Comparison of ENCODE assay signal across 19 cellular contexts in the genomic region with DNA sequence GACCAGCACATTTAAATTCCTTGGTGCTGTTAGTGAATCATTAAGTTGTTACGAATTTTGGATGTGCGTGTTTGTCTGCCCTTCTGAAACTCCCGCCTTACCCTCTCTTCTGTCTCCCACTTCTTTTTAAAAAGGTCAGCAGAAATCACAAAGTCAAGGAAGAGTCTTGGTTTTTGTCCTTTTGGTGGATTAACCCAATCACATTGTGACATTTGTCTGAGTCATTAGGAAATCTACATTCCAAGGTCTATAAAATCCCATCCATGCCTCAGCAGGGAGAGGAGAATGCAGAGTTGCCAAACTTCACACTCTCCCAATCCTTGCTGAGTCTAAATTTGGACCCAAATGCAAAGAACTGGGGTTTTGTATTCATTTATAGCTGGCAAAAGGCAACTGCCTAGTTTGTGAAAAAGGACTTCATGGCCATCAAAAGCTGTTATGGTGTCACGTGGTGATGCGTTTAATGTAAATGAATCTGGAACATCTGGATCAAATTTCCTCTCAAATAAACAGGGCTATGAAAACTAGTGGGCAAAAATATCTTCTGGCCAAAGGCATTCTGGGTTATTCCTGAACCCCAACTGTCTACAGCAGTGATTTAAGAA.
DNase-seq lines count a peak whose midpoint lies in the region; ATAC-seq, FAIRE-seq and TF ChIP-seq lines count a peak whose summit lies in the region.
"Had no signal": no experiment of that assay in that cellular context is flagged by ENCODE, and none has a peak within 500 bp of the region (broad histone marks: within the 10 kb centered on the region; RNA-seq: fewer than 3 reads in every experiment).

No MANE protein-coding gene starts in this region.

- no peak overlapping the region for H3K18ac ChIP-seq in H1 (ENCODE audit: extremely low read depth, low read length)

- no peak for TF ChIP-seq EP300 in H1 (IDR thresholded peaks at IDR 0.05; ENCODE audit: borderline replicate concordance in 1 of 2, low read depth in 2 of 2, low read length in 2 of 2)

- H2AFZ ChIP-seq in H1 (ENCODE audit: low read length) (no peak overlapping the region), osteoblast (ENCODE audit: low read length) (peak overlapping the region; percentile 53)

- H4K20me1 ChIP-seq in H1 (replicated peaks in 1 of 2; ENCODE audit: control insufficient read depth in 1 of 2, insufficient read depth in 2 of 2, low read length in 2 of 2) (no peaks in the 10 kb centered on the region), osteoblast (ENCODE audit: insufficient read depth, low read length) (no peaks in the 10 kb centered on the region)

- no peak overlapping the region for H3K14ac ChIP-seq in H1 (ENCODE audit: insufficient read length)

- no peaks in the 10 kb centered on the region for H3K79me1 ChIP-seq in H1 (ENCODE audit: low read depth, low read length)

- TF ChIP-seq RAD21 in H1 (IDR thresholded peaks at IDR 0.05 in 1 of 2, conservative IDR thresholded peaks at IDR 0.05 in 1 of 2; ENCODE audit: low read depth in 2 of 2, low read length in 2 of 2): no peak

- 88% methylated on average over 5 of the region's 5 CpGs; no CpG with 5 or more reads in 1 of the 2 experiments for WGBS in H1 (ENCODE audit: extremely low coverage in 1 of 2, insufficient coverage in 1 of 2, insufficient read length in 1 of 2, insufficient replicate concordance in 2 of 2, low coverage in 1 of 2, low lambda C conversion rate in 2 of 2, missing lambda C conversion rate in 1 of 2), 2 experiments
- 77 to 81% methylated on average over 5 of the region's 5 CpGs for WGBS in aorta, 2 donors

- H2BK20ac ChIP-seq in H1 (ENCODE audit: low read length): no peak overlapping the region

- H3K9me3 ChIP-seq in H1 (ENCODE audit: insufficient read depth in 2 of 2, low read depth in 1 of 2, low read length in 1 of 2): no peaks in the 10 kb centered on the region
- no peaks in the 10 kb centered on the region for H3K9me3 ChIP-seq in osteoblast (ENCODE audit: low read depth, low read length)
- H3K9me3 ChIP-seq in aorta (ENCODE audit: control insufficient read depth, low read length): peaks cover 1% of the 10 kb centered on the region
- H3K9me3 ChIP-seq: tibial nerve had no signal

- H4K91ac ChIP-seq in H1 (replicated peaks; ENCODE audit: insufficient read length, low read length): no peak overlapping the region

- H3K27me3 ChIP-seq in H1 (replicated peaks in 1 of 4; ENCODE audit: control insufficient read depth in 3 of 4, extremely low read depth in 1 of 4, insufficient read depth in 3 of 4, low read length in 3 of 4): no peaks in the 10 kb centered on the region
- H3K27me3 ChIP-seq in osteoblast (ENCODE audit: insufficient read depth, low read length): no peaks in the 10 kb centered on the region
- no peaks in the 10 kb centered on the region for H3K27me3 ChIP-seq in aorta (ENCODE audit: control insufficient read depth in 1 of 2, insufficient read depth in 2 of 2, low read length in 1 of 2)
- H3K27me3 ChIP-seq: tibial nerve had no signal

- H4K5ac ChIP-seq in H1 (ENCODE audit: insufficient read length, low read depth, low read length): no peak overlapping the region

- no peak overlapping the region for H2BK15ac ChIP-seq in H1 (ENCODE audit: low read length)

- peak; percentile 48 for FAIRE-seq in H1 (lab: Jason Lieb, UNC)
- FAIRE-seq: RCC 7860 had no signal

- no peak overlapping the region for H2BK5ac ChIP-seq in H1 (ENCODE audit: low read depth, low read length)

- no peak overlapping the region for H2BK12ac ChIP-seq in H1 (ENCODE audit: low read depth, low read length)

- no peak for ATAC-seq in aorta (ENCODE audit: low FRiP score)

- no peak overlapping the region for H3K23ac ChIP-seq in H1 (ENCODE audit: insufficient read length)

- no peak overlapping the region for H3K56ac ChIP-seq in H1 (replicated peaks; ENCODE audit: insufficient read length, low read depth, low read length)

- CTCF ChIA-PET in H1 (lab: Charles Lee; ENCODE audit: partially characterized antibody): no interaction called here

- H3K9ac ChIP-seq in H1 (replicated peaks in 1 of 4; ENCODE audit: extremely low read depth in 1 of 4, low read depth in 3 of 4, low read length in 3 of 4): no peak overlapping the region

- peaks cover 0 to under 1% (median 0%) of the 10 kb centered on the region in 4 experiments; a peak in 1 of 7 replicates for H3K4me1 ChIP-seq in H1 (replicated peaks in 1 of 4; ENCODE audit: control insufficient read depth in 3 of 4, insufficient read depth in 4 of 4, low read length in 3 of 4)
- H3K4me1 ChIP-seq in osteoblast (ENCODE audit: insufficient read depth, low read length): peaks cover 32% of the 10 kb centered on the region
- H3K4me1 ChIP-seq in aorta (ENCODE audit: control insufficient read depth in 1 of 2, insufficient read depth in 2 of 2, low read length in 2 of 2): no peaks in the 10 kb centered on the region

- H2BK120ac ChIP-seq in H1 (replicated peaks; ENCODE audit: low read depth, low read length): no peak overlapping the region

- H3K36me3 ChIP-seq in H1 (ENCODE audit: control insufficient read depth in 2 of 4, insufficient read depth in 4 of 4, low read length in 3 of 4) (no peaks in the 10 kb centered on the region), osteoblast (ENCODE audit: insufficient read depth, low read length) (no peaks in the 10 kb centered on the region), aorta (ENCODE audit: control insufficient read depth in 1 of 2, insufficient read depth in 2 of 2, low read length in 1 of 2) (no peaks in the 10 kb centered on the region)
- H3K36me3 ChIP-seq: tibial nerve had no signal

- intact Hi-C loops in aorta (cut with DNase I): no loop called here

- H3K27ac ChIP-seq in H1 (ENCODE audit: low read depth, low read length) (no peak overlapping the region), osteoblast (ENCODE audit: low read depth, low read length) (peak overlapping the region; percentile 55), aorta (ENCODE audit: low read depth in 1 of 2, low read length in 2 of 2) (no peak overlapping the region)
- H3K27ac ChIP-seq: tibial nerve had no signal

- H3K79me2 ChIP-seq in H1 (ENCODE audit: control insufficient read depth in 1 of 2, insufficient read depth in 2 of 2, low read length in 2 of 2): no peaks in the 10 kb centered on the region
- no peaks in the 10 kb centered on the region for H3K79me2 ChIP-seq in osteoblast (ENCODE audit: insufficient read depth, low read length)

- H3K23me2 ChIP-seq in H1 (ENCODE audit: low read depth, low read length): no peaks in the 10 kb centered on the region

- POLR2A ChIA-PET in H1 (lab: Charles Lee; ENCODE audit: partially characterized antibody): interaction anchor here (1.2 kb wide), 1 partner anchor 16 kb away, joined by 3 read pairs; no protein-coding TSS in a partner anchor

- TF ChIP-seq POLR2A in H1 (IDR thresholded peaks at IDR 0.05; ENCODE audit: control extremely low read depth in 1 of 2, low read depth in 2 of 2, low read length in 2 of 2): no peak

- H3K4me3 ChIP-seq in H1 (ENCODE audit: extremely low read depth in 1 of 4, insufficient read depth in 2 of 4, low read depth in 3 of 4, low read length in 4 of 4) (no peak overlapping the region), osteoblast (ENCODE audit: insufficient read depth, low read length) (no peak overlapping the region), aorta (ENCODE audit: low read length in 2 of 2) (no peak overlapping the region)
- H3K4me3 ChIP-seq: tibial nerve had no signal

- H4K8ac ChIP-seq in H1 (ENCODE audit: extremely low read depth, insufficient read depth, low read length): no peak overlapping the region

- peak; percentile 72 for DNase-seq in AG20443 (ENCODE audit: low spot score)
- DNase-seq in M059J (ENCODE audit: low read depth): peak; percentile 43
- no peak for DNase-seq in H1 (ENCODE audit: low read depth in 1 of 2, low spot score in 2 of 2)
- DNase-seq in osteoblast (ENCODE audit: insufficient read length, low spot score, missing footprints): no peak
- DNase-seq in NCI-H2107 treated with DMSO at 0.1 percent for 48 hours (lab: John Stamatoyannopoulos, UW; ENCODE audit: unreplicated experiment): no peak
- no peak for DNase-seq in DMS53 (lab: John Stamatoyannopoulos, UW)
- no peak for DNase-seq in NOMO-1 treated with DMSO at 0.1 percent for 48 hours (lab: John Stamatoyannopoulos, UW; ENCODE audit: unreplicated experiment)
- DNase-seq in aorta: no peak
- DNase-seq: activated B cell treated with CpG ODN at 0.5 μM for 24 hours; activated effector memory CD4-positive, alpha-beta T cell treated with Interleukin-2 at 50 U/mL for 16 hours; C1 segment of cervical spinal cord; DND-41; foreskin melanocyte; NCI-H1436; NCI-H774; stimulated activated CD4-positive, alpha-beta T cell treated with anti-CD3 and anti-CD28 coated beads, Interleukin-4, amount 100 ng/mL, for 4 hours; T-helper 1 cell had no signal

- no peak overlapping the region for H2AK5ac ChIP-seq in H1 (ENCODE audit: low read depth, low read length)

- no peak for TF ChIP-seq CTCF in H1 (IDR thresholded peaks at IDR 0.05; ENCODE audit: control extremely low read depth in 1 of 3, insufficient read depth in 1 of 3, low read depth in 1 of 3, low read length in 3 of 3)
- no peak for TF ChIP-seq CTCF in osteoblast (IDR thresholded peaks at IDR 0.05; ENCODE audit: extremely low read depth, low read depth, low read length)

- H3K4ac ChIP-seq in H1 (replicated peaks; ENCODE audit: insufficient read length, low read depth, low read length): no peak overlapping the region

- no peak overlapping the region for H3K4me2 ChIP-seq in H1 (ENCODE audit: insufficient read depth in 1 of 2, low read depth in 2 of 2, low read length in 2 of 2)
- peak overlapping the region; percentile 46 for H3K4me2 ChIP-seq in osteoblast (ENCODE audit: insufficient read depth, low read length)

TF ChIP-seq in H1, 55 proteins besides CTCF, POLR2A, EP300 and RAD21 (continues in another document):
- no peak for TF ChIP-seq TAF7 (optimal IDR thresholded peaks at IDR 0.05; ENCODE audit: borderline replicate concordance, low read depth, low read length)
- TF ChIP-seq JUND (IDR thresholded peaks at IDR 0.05; ENCODE audit: low read length): no peak
- no peak for TF ChIP-seq KDM5A (IDR thresholded peaks at IDR 0.05; ENCODE audit: low read length)
- TF ChIP-seq SRF (IDR thresholded peaks at IDR 0.05; ENCODE audit: low read depth, low read length): no peak
- TF ChIP-seq, protein P1, sequence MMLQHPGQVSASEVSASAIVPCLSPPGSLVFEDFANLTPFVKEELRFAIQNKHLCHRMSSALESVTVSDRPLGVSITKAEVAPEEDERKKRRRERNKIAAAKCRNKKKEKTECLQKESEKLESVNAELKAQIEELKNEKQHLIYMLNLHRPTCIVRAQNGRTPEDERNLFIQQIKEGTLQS (IDR thresholded peaks at IDR 0.05; ENCODE audit: insufficient read depth, low read depth, low read length): no peak
- TF ChIP-seq, protein P2, sequence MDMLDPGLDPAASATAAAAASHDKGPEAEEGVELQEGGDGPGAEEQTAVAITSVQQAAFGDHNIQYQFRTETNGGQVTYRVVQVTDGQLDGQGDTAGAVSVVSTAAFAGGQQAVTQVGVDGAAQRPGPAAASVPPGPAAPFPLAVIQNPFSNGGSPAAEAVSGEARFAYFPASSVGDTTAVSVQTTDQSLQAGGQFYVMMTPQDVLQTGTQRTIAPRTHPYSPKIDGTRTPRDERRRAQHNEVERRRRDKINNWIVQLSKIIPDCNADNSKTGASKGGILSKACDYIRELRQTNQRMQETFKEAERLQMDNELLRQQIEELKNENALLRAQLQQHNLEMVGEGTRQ (IDR thresholded peaks at IDR 0.05; ENCODE audit: low read length): no peak
- no peak for TF ChIP-seq CREB1 (IDR thresholded peaks at IDR 0.05)

Comparison
In these comparisons a context has a peak if more than half of its experiments do, and no peak if none do; other contexts are left out.
1. DNase-seq: peak in AG20443 (single experiment) and M059J (single experiment); none in H1 (0 of 2), osteoblast (single experiment), NCI-H2107 treated with DMSO at 0.1 percent for 48 hours (single experiment), DMS53 (single experiment), NOMO-1 treated with DMSO at 0.1 percent for 48 hours (single experiment) and aorta (0 of 2).